Comparison of ENCODE assay signal across 16 cellular contexts in the genomic region with DNA sequence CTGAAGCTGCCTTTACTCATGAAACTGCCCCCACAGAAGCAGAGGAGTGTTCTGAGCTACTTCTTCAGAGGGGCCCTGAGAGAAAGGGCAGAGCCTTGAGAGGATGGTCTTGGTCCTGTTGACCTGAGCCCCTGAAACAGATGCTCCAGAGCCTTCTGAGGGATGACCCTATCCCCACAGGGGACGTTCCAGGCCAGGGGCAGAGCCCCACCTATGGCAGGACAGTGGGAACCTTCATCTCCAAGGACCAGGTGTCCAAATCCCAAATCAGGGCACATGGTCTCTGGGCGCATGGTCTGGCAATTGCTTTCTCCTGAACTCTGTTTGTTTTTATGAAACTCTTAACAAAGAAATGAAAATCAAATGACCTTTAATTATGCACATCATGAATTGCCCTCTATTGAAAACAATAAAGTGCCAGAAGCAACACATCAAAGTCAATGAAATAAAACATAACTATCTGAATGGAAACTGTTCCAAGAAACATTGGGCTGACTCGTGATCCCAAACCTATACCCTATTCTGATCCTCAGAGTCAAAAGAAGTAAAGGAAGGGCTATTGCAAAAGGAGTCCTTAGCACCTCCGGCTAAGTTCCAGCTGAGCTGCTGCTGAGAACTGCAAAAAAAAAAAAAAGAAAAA. TPM values are rescaled to one million over a fixed set of nuclear protein-coding genes. Genes with fewer than 3 reads are reported as not detected.
DNase-seq lines count a peak whose midpoint lies in the region; TF ChIP-seq lines count a peak whose summit lies in the region.
"Had no signal": no experiment of that assay in that cellular context is flagged by ENCODE, and none has a peak within 500 bp of the region (broad histone marks: within the 10 kb centered on the region; RNA-seq: fewer than 3 reads in every experiment).

No MANE protein-coding gene starts in this region.

- no peaks in the 10 kb centered on the region for H3K36me3 Mint-ChIP-seq in activated CD4-positive, alpha-beta T cell treated with anti-CD3 and anti-CD28 coated beads, Interleukin-2, amount 10 ng/mL, durations not matched to agents 7 days and 5 days (ENCODE audit: low read depth)

- H3K27ac ChIP-seq in spleen = no peak overlapping the region
- H3K27ac ChIP-seq: A549, gastrocnemius medialis, sigmoid colon had no signal

- peaks cover 49% of the 10 kb centered on the region for H3K4me1 Mint-ChIP-seq in activated CD4-positive, alpha-beta T cell treated with anti-CD3 and anti-CD28 coated beads, Interleukin-2, amount 10 ng/mL, durations not matched to agents 7 days and 5 days

- no peak for TF ChIP-seq POLR2A in spleen (IDR thresholded peaks at IDR 0.05)

- H3K9me3 Mint-ChIP-seq in activated CD4-positive, alpha-beta T cell treated with anti-CD3 and anti-CD28 coated beads, Interleukin-2, amount 10 ng/mL, durations not matched to agents 7 days and 5 days = no peaks in the 10 kb centered on the region

- H3K79me2 ChIP-seq in Loucy (ENCODE audit: insufficient read depth, low read length) = no peaks in the 10 kb centered on the region

- no peak overlapping the region for H2AFZ ChIP-seq in Loucy (ENCODE audit: low read length)

- H3K4me3 ChIP-seq in Loucy (ENCODE audit: low read length, poor library complexity, severe bottlenecking) = peak overlapping the region; percentile 59
- no peak overlapping the region for H3K4me3 ChIP-seq in spleen
- H3K4me3 ChIP-seq: A549, gastrocnemius medialis, sigmoid colon had no signal

- no peak for DNase-seq in activated CD4-positive, alpha-beta T cell treated with anti-CD3 and anti-CD28 coated beads, Interleukin-2, amount 10 ng/mL, durations not matched to agents 7 days and 5 days
- no peak for DNase-seq in activated CD4-positive, alpha-beta T cell treated with anti-CD3 and anti-CD28 coated beads, Interleukin-2, amount 50 U/mL, for 4 hours
- DNase-seq in foreskin melanocyte = peak; percentile 66
- DNase-seq in spleen = peak; percentile 34
- no peak for DNase-seq in RPMI8226
- no peak for DNase-seq in kidney tubule cell (ENCODE audit: low spot score)
- no peak for DNase-seq in GM19238 (ENCODE audit: insufficient read length, low spot score)
- DNase-seq: DMS153; effector CD4-positive, alpha-beta T cell; gastrocnemius medialis; NCI-H1436; NCI-H524; T1000 had no signal

- peak overlapping the region; percentile 75 for H3K9ac ChIP-seq in Loucy (ENCODE audit: low read depth, low read length, poor library complexity, severe bottlenecking)

- H3K4me3 Mint-ChIP-seq in activated CD4-positive, alpha-beta T cell treated with anti-CD3 and anti-CD28 coated beads, Interleukin-2, amount 10 ng/mL, durations not matched to agents 7 days and 5 days = no peak overlapping the region

- H4K20me1 ChIP-seq in Loucy (ENCODE audit: insufficient read depth, low read length, poor library complexity, severe bottlenecking) = no peaks in the 10 kb centered on the region

- H3K4me1 ChIP-seq in Loucy (ENCODE audit: insufficient read depth, low read length, poor library complexity, severe bottlenecking) (peaks cover 67% of the 10 kb centered on the region), spleen (peaks cover 3 to 42% (median 24%) of the 10 kb centered on the region in 6 donors)
- H3K4me1 ChIP-seq: A549, gastrocnemius medialis had no signal

- TF ChIP-seq CTCF in Loucy (conservative IDR thresholded peaks at IDR 0.05; ENCODE audit: low read length) = no peak
- no peak for TF ChIP-seq CTCF in spleen (IDR thresholded peaks at IDR 0.05 in 8 of 11, conservative IDR thresholded peaks at IDR 0.05 in 3 of 11)

- intact Hi-C loops in spleen (cut with DNase I; ENCODE audit: low total_unique reads) = no loop called here

- no peaks in the 10 kb centered on the region for H3K36me3 ChIP-seq in Loucy (ENCODE audit: insufficient read depth, low read length)
- no peaks in the 10 kb centered on the region for H3K36me3 ChIP-seq in spleen
- H3K36me3 ChIP-seq: gastrocnemius medialis, sigmoid colon had no signal

- peak overlapping the region; percentile 88 for H3K27ac Mint-ChIP-seq in activated CD4-positive, alpha-beta T cell treated with anti-CD3 and anti-CD28 coated beads, Interleukin-2, amount 10 ng/mL, durations not matched to agents 7 days and 5 days

- H3F3A ChIP-seq in Loucy (ENCODE audit: low read depth) = peaks cover 7% of the 10 kb centered on the region; the same call in 1 of the 2 replicates

- CTCF ChIA-PET in activated CD4-positive, alpha-beta T cell treated with anti-CD3 and anti-CD28 coated beads, Interleukin-2, amount 10 ng/mL, durations not matched to agents 7 days and 5 days (lab: Charles Lee) = interaction anchor here (0.7 to 3.3 kb wide), 9 partner anchors 8 to 28 kb away, joined by 3 to 20 read pairs (median 4); no protein-coding TSS in a partner anchor

- H3K9me2 ChIP-seq in Loucy (replicated peaks; ENCODE audit: low read depth, low read length) = no peaks in the 10 kb centered on the region

- peaks cover 9% of the 10 kb centered on the region for H3K27me3 Mint-ChIP-seq in activated CD4-positive, alpha-beta T cell treated with anti-CD3 and anti-CD28 coated beads, Interleukin-2, amount 10 ng/mL, durations not matched to agents 7 days and 5 days

- no peaks in the 10 kb centered on the region for H3K27me3 ChIP-seq in Loucy (ENCODE audit: insufficient read depth, low read length, poor library complexity, severe bottlenecking)
- H3K27me3 ChIP-seq in spleen (replicated peaks in 1 of 7) = no peaks in the 10 kb centered on the region
- H3K27me3 ChIP-seq: sigmoid colon had no signal

- 64 to 84% (median 73%) methylated on average over 4 of the region's 4 CpGs for WGBS in spleen, 5 donors

- H3K9me3 ChIP-seq in Loucy (ENCODE audit: insufficient read depth, low read depth, low read length) (no peaks in the 10 kb centered on the region), spleen (no peaks in the 10 kb centered on the region)
- H3K9me3 ChIP-seq: A549, gastrocnemius medialis, sigmoid colon had no signal

- POLR2A ChIA-PET in activated CD4-positive, alpha-beta T cell treated with anti-CD3 and anti-CD28 coated beads, Interleukin-2, amount 10 ng/mL, durations not matched to agents 7 days and 5 days (lab: Charles Lee) = no interaction called here

- peak overlapping the region; percentile 86 for H3K4me2 ChIP-seq in Loucy (ENCODE audit: low read depth, low read length, poor library complexity, severe bottlenecking)
- H3K4me2 ChIP-seq: A549 had no signal

RNA-seq across cellular contexts. Expression of gene TMPRSS13, which starts 0.5 kb away (rescaled TPM):
- total RNA-seq in activated CD4-positive, alpha-beta T cell treated with anti-CD3 and anti-CD28 coated beads, Interleukin-2, amount 10 ng/mL, durations not matched to agents 7 days and 5 days = 1 to 10 TPM; 1.4 to 1.5 TPM
- total RNA-seq in spleen = 1 to 10 TPM in 6 of 7 donors, under 1 TPM in 1; 0.95 to 2.2 (median 1.7) TPM
- 1 to 10 TPM; 1.3 to 1.9 (median 1.5) TPM for polyA plus RNA-seq in spleen
- total RNA-seq: gastrocnemius medialis, sigmoid colon had no signal
- polyA plus RNA-seq: A549 had no signal

RNA-seq across cellular contexts. Expression of gene FXYD6, which starts 53.2 kb away (rescaled TPM):
- total RNA-seq in activated CD4-positive, alpha-beta T cell treated with anti-CD3 and anti-CD28 coated beads, Interleukin-2, amount 10 ng/mL, durations not matched to agents 7 days and 5 days = not detected
- total RNA-seq in spleen = 100 to 1,000 TPM in 5 of 7 donors, 10 to 100 TPM in 2; 75.4 to 230 (median 140) TPM
- 10 to 100 TPM; 40.8 to 71.5 (median 51.4) TPM for polyA plus RNA-seq in spleen

RNA-seq across cellular contexts. Expression of gene IL10RA, which starts 56.5 kb away (rescaled TPM):
- total RNA-seq in activated CD4-positive, alpha-beta T cell treated with anti-CD3 and anti-CD28 coated beads, Interleukin-2, amount 10 ng/mL, durations not matched to agents 7 days and 5 days = 100 to 1,000 TPM; 161 to 187 TPM
- total RNA-seq in spleen = 100 to 1,000 TPM; 114 to 239 (median 171) TPM
- polyA plus RNA-seq in spleen = 10 to 100 TPM; 32.9 to 39.4 (median 38.3) TPM

Comparison
In these comparisons a context has a peak if more than half of its experiments do, and no peak if none do; other contexts are left out.
1. DNase-seq: peak in foreskin melanocyte (single experiment) and spleen (single experiment); none in activated CD4-positive, alpha-beta T cell treated with anti-CD3 and anti-CD28 coated beads, Interleukin-2, amount 10 ng/mL, durations not matched to agents 7 days and 5 days (single experiment), activated CD4-positive, alpha-beta T cell treated with anti-CD3 and anti-CD28 coated beads, Interleukin-2, amount 50 U/mL, for 4 hours (0 of 2), RPMI8226 (single experiment), kidney tubule cell (single experiment) and GM19238 (single experiment).
2. RNA of gene FXYD6, which starts 53.2 kb away (total RNA-seq): 75.4 to 230 TPM in spleen; not detected in activated CD4-positive, alpha-beta T cell treated with anti-CD3 and anti-CD28 coated beads, Interleukin-2, amount 10 ng/mL, durations not matched to agents 7 days and 5 days; every median in the first group is over 10 times any median in the second.